ENCODE assay signal across 16 cellular contexts in the genomic region with DNA sequence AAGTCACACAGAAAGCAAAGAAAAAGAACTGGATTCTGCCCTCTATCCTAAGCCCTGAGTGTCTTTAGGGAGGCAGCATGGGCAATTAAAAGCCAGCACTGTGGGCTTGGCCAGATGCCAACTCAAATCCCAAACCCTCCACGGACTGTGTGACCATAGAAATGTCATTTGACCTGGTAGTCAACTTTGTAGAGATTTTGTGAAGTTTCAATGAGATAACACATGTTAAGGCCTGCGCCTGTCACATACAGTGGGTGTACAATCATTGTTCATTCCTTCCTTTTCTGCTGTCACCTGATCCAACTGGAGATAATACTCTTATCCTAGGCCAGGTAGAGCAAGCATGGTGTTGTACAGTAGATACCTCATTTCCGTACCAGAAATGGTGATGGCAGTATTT. TPM values are rescaled to one million over a fixed set of nuclear protein-coding genes. Genes with fewer than 3 reads are reported as not detected.
"Had no signal": no experiment of that assay in that cellular context is flagged by ENCODE, and none has a peak within 500 bp of the region (broad histone marks: within the 10 kb centered on the region; RNA-seq: fewer than 3 reads in every experiment).

No MANE protein-coding gene starts in this region.

- H3K36me3 Mint-ChIP-seq: type B pancreatic cell had no signal

- H3K36me3 ChIP-seq: ascending aorta, lower lobe of right lung, prostate gland had no signal

- H3K4me1 ChIP-seq: lower lobe of right lung, prostate gland had no signal

- H3K4me1 Mint-ChIP-seq: activated CD4-positive, alpha-beta T cell treated with anti-CD3 and anti-CD28 coated beads, Interleukin-2, amount 10 ng/mL, durations not matched to agents 7 days and 5 days; activated naive CD8-positive, alpha-beta T cell treated with anti-CD3 and anti-CD28 coated beads, Interleukin-2, amount 50 U/mL, for 24 hours had no signal

- FAIRE-seq: islet of Langerhans had no signal

- H3K4me3 Mint-ChIP-seq: activated CD4-positive, alpha-beta T cell treated with anti-CD3 and anti-CD28 coated beads, Interleukin-2, amount 10 ng/mL, durations not matched to agents 7 days and 5 days; activated naive CD4-positive, alpha-beta T cell treated with anti-CD3 and anti-CD28 coated beads for 36 hours; activated naive CD8-positive, alpha-beta T cell treated with anti-CD3 and anti-CD28 coated beads, Interleukin-2, amount 50 U/mL, for 24 hours; endodermal cell; stimulated activated naive CD8-positive, alpha-beta T cell treated with anti-CD3 and anti-CD28 coated beads, Interleukin-15, Interleukin-2, amounts not matched to agents 100 ng/mL and 50 ng/mL, for 24 hours; T-helper 2 cell treated with Interferon-gamma antibody and Interleukin-4, amounts not matched to agents 5 μg/mL and 100 μg/mL, for 36 hours; type B pancreatic cell had no signal

- H3K27ac ChIP-seq: ascending aorta, lower lobe of right lung, prostate gland had no signal

- DNase-seq: activated CD4-positive, alpha-beta T cell treated with anti-CD3 and anti-CD28 coated beads, Interleukin-2, amount 10 ng/mL, durations not matched to agents 7 days and 5 days; activated naive CD4-positive, alpha-beta T cell treated with anti-CD3 and anti-CD28 coated beads for 36 hours; activated naive CD8-positive, alpha-beta T cell treated with anti-CD3 and anti-CD28 coated beads, Interleukin-2, amount 50 U/mL, for 24 hours; activated T-cell treated with anti-CD3 and anti-CD28 coated beads for 4 hours; dorsolateral prefrontal cortex; left colon; lower lobe of right lung had no signal

- H3K4me3 ChIP-seq: ascending aorta, dorsolateral prefrontal cortex, lower lobe of right lung, prostate gland, smooth muscle cell had no signal

- H3K9me3 Mint-ChIP-seq: activated CD4-positive, alpha-beta T cell treated with anti-CD3 and anti-CD28 coated beads, Interleukin-2, amount 10 ng/mL, durations not matched to agents 7 days and 5 days; activated naive CD4-positive, alpha-beta T cell treated with anti-CD3 and anti-CD28 coated beads for 36 hours; activated naive CD8-positive, alpha-beta T cell treated with anti-CD3 and anti-CD28 coated beads, Interleukin-2, amount 50 U/mL, for 24 hours; endodermal cell; stimulated activated naive CD8-positive, alpha-beta T cell treated with anti-CD3 and anti-CD28 coated beads, Interleukin-15, Interleukin-2, amounts not matched to agents 100 ng/mL and 50 ng/mL, for 24 hours; T-helper 2 cell treated with Interferon-gamma antibody and Interleukin-4, amounts not matched to agents 5 μg/mL and 100 μg/mL, for 36 hours; type B pancreatic cell had no signal

- H3K4me2 ChIP-seq: smooth muscle cell had no signal

- H3K27me3 Mint-ChIP-seq: activated CD4-positive, alpha-beta T cell treated with anti-CD3 and anti-CD28 coated beads, Interleukin-2, amount 10 ng/mL, durations not matched to agents 7 days and 5 days; activated naive CD8-positive, alpha-beta T cell treated with anti-CD3 and anti-CD28 coated beads, Interleukin-2, amount 50 U/mL, for 24 hours; stimulated activated naive CD8-positive, alpha-beta T cell treated with anti-CD3 and anti-CD28 coated beads, Interleukin-15, Interleukin-2, amounts not matched to agents 100 ng/mL and 50 ng/mL, for 24 hours had no signal

- ATAC-seq: activated naive CD8-positive, alpha-beta T cell treated with anti-CD3 and anti-CD28 coated beads, Interleukin-2, amount 50 U/mL, for 24 hours; left colon; lower lobe of right lung had no signal

- H3K27ac Mint-ChIP-seq: activated CD4-positive, alpha-beta T cell treated with anti-CD3 and anti-CD28 coated beads, Interleukin-2, amount 10 ng/mL, durations not matched to agents 7 days and 5 days; activated naive CD8-positive, alpha-beta T cell treated with anti-CD3 and anti-CD28 coated beads, Interleukin-2, amount 50 U/mL, for 24 hours; endodermal cell; stimulated activated naive CD8-positive, alpha-beta T cell treated with anti-CD3 and anti-CD28 coated beads, Interleukin-15, Interleukin-2, amounts not matched to agents 100 ng/mL and 50 ng/mL, for 24 hours; T-helper 2 cell treated with Interferon-gamma antibody and Interleukin-4, amounts not matched to agents 5 μg/mL and 100 μg/mL, for 36 hours; type B pancreatic cell had no signal

- H3K9me3 ChIP-seq: ascending aorta, lower lobe of right lung, prostate gland had no signal

RNA-seq across cellular contexts. Expression of a gene that starts 54.4 kb away (rescaled TPM):
- total RNA-seq: ascending aorta, epithelial cell of proximal tubule had no signal
